Comparison of ENCODE assay signal across 1 cellular context in genomic region chr6:44493132-44493531, GRCh38.
TF ChIP-seq lines count a peak whose summit lies in the region.

No MANE protein-coding gene starts in this region.

TF ChIP-seq in HCT116, 20 proteins besides CTCF, POLR2A, EP300 and RAD21 (continued from another document):
- TF ChIP-seq TCF7L2 (IDR thresholded peaks at IDR 0.05; ENCODE audit: borderline replicate concordance, extremely low read depth, insufficient read depth, insufficient read length): no peak
- TF ChIP-seq ZBTB33 (IDR thresholded peaks at IDR 0.05; ENCODE audit: extremely low read depth, insufficient replicate concordance, low read length): no peak
- no peak for TF ChIP-seq MAX (IDR thresholded peaks at IDR 0.05)
- TF ChIP-seq ELF1 (IDR thresholded peaks at IDR 0.05; ENCODE audit: borderline replicate concordance, low read depth): no peak
